In the genomic region with DNA sequence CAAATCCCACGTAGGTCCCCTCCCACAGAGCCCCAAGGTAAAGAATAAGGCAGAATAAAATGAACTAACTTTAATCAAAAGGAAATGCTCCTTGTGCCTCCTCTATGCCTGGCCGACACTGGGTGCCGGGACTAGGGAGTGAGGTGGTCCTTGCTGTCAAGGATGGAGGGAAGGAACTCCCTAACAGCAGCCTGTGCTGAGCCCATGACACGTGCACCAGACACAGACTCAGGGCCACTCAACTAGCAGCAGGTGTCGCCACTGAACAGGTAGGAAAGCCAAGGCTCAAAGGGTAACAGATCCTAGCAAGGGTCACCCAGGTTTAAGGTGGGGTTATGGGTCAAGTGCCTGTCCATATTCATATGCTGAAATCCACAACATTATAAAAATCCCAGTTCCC, we compare ENCODE assay signal across 1 cellular context.
TF ChIP-seq lines count a peak whose summit lies in the region.

No MANE protein-coding gene starts in this region.

TF ChIP-seq in SK-N-SH, 30 proteins besides CTCF, POLR2A, EP300 and RAD21 (continued from another document):
- TF ChIP-seq YY1 (IDR thresholded peaks at IDR 0.05; ENCODE audit: low read depth) (no peak), GATA2 (CRISPR knock-in tag; IDR thresholded peaks at IDR 0.05) (no peak), JUND (IDR thresholded peaks at IDR 0.05) (no peak)
- TF ChIP-seq, protein P1, sequence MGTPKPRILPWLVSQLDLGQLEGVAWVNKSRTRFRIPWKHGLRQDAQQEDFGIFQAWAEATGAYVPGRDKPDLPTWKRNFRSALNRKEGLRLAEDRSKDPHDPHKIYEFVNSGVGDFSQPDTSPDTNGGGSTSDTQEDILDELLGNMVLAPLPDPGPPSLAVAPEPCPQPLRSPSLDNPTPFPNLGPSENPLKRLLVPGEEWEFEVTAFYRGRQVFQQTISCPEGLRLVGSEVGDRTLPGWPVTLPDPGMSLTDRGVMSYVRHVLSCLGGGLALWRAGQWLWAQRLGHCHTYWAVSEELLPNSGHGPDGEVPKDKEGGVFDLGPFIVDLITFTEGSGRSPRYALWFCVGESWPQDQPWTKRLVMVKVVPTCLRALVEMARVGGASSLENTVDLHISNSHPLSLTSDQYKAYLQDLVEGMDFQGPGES (IDR thresholded peaks at IDR 0.05; ENCODE audit: low read depth, low read length), result no peak
